Comparison of ENCODE assay signal across 1 cellular context in genomic region chr17:36722121-36722902, GRCh38.
TF ChIP-seq lines count a peak whose summit lies in the region.

No MANE protein-coding gene starts in this region.

TF ChIP-seq in K562, 482 proteins besides CTCF, POLR2A, EP300 and RAD21 (continued from another document and continues in another):
- TF ChIP-seq HES1 (IDR thresholded peaks at IDR 0.05; ENCODE audit: low read depth): peak; percentile 9; the same call in 1 of the 2 replicates
- TF ChIP-seq ZNF311 (CRISPR knock-in tag; IDR thresholded peaks at IDR 0.05): no peak
- TF ChIP-seq, protein P1, sequence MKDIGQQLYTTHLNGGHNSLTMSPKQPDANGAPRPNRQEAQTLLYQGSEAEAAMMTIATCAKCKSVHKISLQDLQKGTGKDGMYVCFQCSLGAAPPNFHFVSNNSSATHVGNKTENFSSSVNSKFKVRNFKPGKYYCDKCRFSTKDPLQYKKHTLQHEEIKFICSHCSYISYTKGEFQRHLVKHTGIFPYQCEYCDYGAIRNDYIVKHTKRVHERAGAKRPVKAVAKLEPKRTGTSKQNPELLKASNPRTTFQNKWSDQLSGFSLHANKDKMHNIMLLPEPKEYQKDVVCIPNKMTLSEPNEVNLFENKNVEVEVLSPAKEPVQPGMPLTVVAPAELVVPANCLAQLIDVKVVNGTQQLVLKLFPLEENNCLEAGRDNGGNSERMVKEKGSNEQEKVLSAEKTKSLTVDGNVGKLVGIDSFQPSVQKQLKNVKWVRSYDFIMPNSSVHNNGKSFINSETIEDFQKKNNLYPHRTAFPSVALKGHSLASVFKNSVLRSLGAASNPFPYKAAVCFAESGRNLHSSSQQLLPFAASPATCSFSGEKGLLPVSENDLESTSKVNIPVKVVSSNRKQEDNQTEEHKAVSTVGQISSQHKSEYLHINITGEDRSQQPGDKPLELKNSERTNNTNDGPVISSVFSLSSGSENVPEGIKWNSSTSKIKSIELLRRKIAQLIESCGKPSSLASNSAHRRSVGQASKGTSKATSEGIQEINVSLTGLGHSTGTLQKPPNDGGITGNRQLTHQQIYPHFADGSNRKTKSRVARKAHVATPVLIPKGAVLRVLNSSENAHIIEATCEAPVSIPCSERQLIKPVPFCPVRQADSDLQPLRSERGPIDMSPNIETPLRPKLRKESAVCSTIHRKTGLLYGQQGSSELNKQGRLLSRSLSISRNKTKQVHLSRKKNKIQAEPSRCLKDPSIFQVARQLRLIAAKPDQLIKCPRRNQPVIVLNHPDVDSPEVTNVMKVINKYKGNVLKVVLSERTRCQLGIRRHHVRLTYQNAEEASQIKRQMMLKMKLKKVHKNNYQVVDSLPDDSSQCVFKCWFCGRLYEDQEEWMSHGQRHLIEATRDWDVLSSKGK (CRISPR knock-in tag; IDR thresholded peaks at IDR 0.05): no peak
- no peak for TF ChIP-seq WHSC1 (IDR thresholded peaks at IDR 0.05; ENCODE audit: low read length)
- TF ChIP-seq, protein P2, sequence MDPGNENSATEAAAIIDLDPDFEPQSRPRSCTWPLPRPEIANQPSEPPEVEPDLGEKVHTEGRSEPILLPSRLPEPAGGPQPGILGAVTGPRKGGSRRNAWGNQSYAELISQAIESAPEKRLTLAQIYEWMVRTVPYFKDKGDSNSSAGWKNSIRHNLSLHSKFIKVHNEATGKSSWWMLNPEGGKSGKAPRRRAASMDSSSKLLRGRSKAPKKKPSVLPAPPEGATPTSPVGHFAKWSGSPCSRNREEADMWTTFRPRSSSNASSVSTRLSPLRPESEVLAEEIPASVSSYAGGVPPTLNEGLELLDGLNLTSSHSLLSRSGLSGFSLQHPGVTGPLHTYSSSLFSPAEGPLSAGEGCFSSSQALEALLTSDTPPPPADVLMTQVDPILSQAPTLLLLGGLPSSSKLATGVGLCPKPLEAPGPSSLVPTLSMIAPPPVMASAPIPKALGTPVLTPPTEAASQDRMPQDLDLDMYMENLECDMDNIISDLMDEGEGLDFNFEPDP (CRISPR knock-in tag; IDR thresholded peaks at IDR 0.05): no peak
- TF ChIP-seq ATF7 (IDR thresholded peaks at IDR 0.05): peak; percentile 55; the same call in 1 of the 2 replicates
- TF ChIP-seq HLTF (IDR thresholded peaks at IDR 0.05): no peak
- TF ChIP-seq JUN (IDR thresholded peaks at IDR 0.05; ENCODE audit: borderline replicate concordance, low read depth, low read length): peak; percentile 0; the same call in 1 of the 2 replicates
- no peak for TF ChIP-seq JUN (CRISPR knock-in tag; IDR thresholded peaks at IDR 0.05; ENCODE audit: borderline replicate concordance)
- no peak for TF ChIP-seq TEAD1 (CRISPR knock-in tag; IDR thresholded peaks at IDR 0.05)
- no peak for TF ChIP-seq EZH2 (IDR thresholded peaks at IDR 0.05; ENCODE audit: borderline replicate concordance, low read depth, low read length)
- no peak for TF ChIP-seq ZFP1 (CRISPR knock-in tag; IDR thresholded peaks at IDR 0.05)
- peak; percentile 55; the same call in 1 of the 2 replicates for TF ChIP-seq EP400 (IDR thresholded peaks at IDR 0.05)
- no peak for TF ChIP-seq FOXM1 (IDR thresholded peaks at IDR 0.05; ENCODE audit: low read depth)
- TF ChIP-seq FOXM1 (CRISPR knock-in tag; IDR thresholded peaks at IDR 0.05; ENCODE audit: low read depth): no peak
- TF ChIP-seq MECOM (CRISPR knock-in tag; IDR thresholded peaks at IDR 0.05): peak; percentile 1; the same call in 1 of the 2 replicates
- TF ChIP-seq ELF4 (CRISPR knock-in tag; IDR thresholded peaks at IDR 0.05): peak; percentile 58
- peak; percentile 91 for TF ChIP-seq POLR2G (IDR thresholded peaks at IDR 0.05; ENCODE audit: low read depth, low read length)
- TF ChIP-seq SIX5 (IDR thresholded peaks at IDR 0.05; ENCODE audit: borderline replicate concordance in 1 of 2, insufficient read depth in 1 of 2, low read depth in 1 of 2, low read length in 2 of 2): no peak
- TF ChIP-seq, protein P3, sequence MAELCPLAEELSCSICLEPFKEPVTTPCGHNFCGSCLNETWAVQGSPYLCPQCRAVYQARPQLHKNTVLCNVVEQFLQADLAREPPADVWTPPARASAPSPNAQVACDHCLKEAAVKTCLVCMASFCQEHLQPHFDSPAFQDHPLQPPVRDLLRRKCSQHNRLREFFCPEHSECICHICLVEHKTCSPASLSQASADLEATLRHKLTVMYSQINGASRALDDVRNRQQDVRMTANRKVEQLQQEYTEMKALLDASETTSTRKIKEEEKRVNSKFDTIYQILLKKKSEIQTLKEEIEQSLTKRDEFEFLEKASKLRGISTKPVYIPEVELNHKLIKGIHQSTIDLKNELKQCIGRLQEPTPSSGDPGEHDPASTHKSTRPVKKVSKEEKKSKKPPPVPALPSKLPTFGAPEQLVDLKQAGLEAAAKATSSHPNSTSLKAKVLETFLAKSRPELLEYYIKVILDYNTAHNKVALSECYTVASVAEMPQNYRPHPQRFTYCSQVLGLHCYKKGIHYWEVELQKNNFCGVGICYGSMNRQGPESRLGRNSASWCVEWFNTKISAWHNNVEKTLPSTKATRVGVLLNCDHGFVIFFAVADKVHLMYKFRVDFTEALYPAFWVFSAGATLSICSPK (IDR thresholded peaks at IDR 0.05; ENCODE audit: borderline replicate concordance): no peak
- no peak for TF ChIP-seq PBX2 (CRISPR knock-in tag; IDR thresholded peaks at IDR 0.05; ENCODE audit: low read depth)
- TF ChIP-seq PBX2 (tag; conservative IDR thresholded peaks at IDR 0.05; ENCODE audit: low read depth): no peak
- TF ChIP-seq LEF1 (IDR thresholded peaks at IDR 0.05): peak; percentile 46
- TF ChIP-seq COPS2 (conservative IDR thresholded peaks at IDR 0.05): no peak
- TF ChIP-seq CHCHD3 (CRISPR knock-in tag; IDR thresholded peaks at IDR 0.05): no peak
- TF ChIP-seq ZFP30 (CRISPR knock-in tag; IDR thresholded peaks at IDR 0.05; ENCODE audit: borderline replicate concordance): no peak
- no peak for TF ChIP-seq HDAC2 (IDR thresholded peaks at IDR 0.05)
- TF ChIP-seq ZNF408 (CRISPR knock-in tag; IDR thresholded peaks at IDR 0.05; ENCODE audit: low read depth): no peak
- no peak for TF ChIP-seq TSC22D4 (tag; IDR thresholded peaks at IDR 0.05)
- TF ChIP-seq MBD2 (IDR thresholded peaks at IDR 0.05; ENCODE audit: borderline replicate concordance, low read depth): peak; percentile 37; the same call in 1 of the 2 replicates
- peak; percentile 70; the same call in 1 of the 2 replicates for TF ChIP-seq OTX1 (CRISPR knock-in tag; IDR thresholded peaks at IDR 0.05)
- TF ChIP-seq, protein P4, sequence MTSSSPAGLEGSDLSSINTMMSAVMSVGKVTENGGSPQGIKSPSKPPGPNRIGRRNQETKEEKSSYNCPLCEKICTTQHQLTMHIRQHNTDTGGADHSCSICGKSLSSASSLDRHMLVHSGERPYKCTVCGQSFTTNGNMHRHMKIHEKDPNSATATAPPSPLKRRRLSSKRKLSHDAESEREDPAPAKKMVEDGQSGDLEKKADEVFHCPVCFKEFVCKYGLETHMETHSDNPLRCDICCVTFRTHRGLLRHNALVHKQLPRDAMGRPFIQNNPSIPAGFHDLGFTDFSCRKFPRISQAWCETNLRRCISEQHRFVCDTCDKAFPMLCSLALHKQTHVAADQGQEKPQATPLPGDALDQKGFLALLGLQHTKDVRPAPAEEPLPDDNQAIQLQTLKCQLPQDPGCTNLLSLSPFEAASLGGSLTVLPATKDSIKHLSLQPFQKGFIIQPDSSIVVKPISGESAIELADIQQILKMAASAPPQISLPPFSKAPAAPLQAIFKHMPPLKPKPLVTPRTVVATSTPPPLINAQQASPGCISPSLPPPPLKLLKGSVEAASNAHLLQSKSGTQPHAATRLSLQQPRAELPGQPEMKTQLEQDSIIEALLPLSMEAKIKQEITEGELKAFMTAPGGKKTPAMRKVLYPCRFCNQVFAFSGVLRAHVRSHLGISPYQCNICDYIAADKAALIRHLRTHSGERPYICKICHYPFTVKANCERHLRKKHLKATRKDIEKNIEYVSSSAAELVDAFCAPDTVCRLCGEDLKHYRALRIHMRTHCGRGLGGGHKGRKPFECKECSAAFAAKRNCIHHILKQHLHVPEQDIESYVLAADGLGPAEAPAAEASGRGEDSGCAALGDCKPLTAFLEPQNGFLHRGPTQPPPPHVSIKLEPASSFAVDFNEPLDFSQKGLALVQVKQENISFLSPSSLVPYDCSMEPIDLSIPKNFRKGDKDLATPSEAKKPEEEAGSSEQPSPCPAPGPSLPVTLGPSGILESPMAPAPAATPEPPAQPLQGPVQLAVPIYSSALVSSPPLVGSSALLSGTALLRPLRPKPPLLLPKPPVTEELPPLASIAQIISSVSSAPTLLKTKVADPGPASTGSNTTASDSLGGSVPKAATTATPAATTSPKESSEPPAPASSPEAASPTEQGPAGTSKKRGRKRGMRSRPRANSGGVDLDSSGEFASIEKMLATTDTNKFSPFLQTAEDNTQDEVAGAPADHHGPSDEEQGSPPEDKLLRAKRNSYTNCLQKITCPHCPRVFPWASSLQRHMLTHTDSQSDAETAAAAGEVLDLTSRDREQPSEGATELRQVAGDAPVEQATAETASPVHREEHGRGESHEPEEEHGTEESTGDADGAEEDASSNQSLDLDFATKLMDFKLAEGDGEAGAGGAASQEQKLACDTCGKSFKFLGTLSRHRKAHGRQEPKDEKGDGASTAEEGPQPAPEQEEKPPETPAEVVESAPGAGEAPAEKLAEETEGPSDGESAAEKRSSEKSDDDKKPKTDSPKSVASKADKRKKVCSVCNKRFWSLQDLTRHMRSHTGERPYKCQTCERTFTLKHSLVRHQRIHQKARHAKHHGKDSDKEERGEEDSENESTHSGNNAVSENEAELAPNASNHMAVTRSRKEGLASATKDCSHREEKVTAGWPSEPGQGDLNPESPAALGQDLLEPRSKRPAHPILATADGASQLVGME (CRISPR knock-in tag; IDR thresholded peaks at IDR 0.05): no peak
- TF ChIP-seq, protein P5, sequence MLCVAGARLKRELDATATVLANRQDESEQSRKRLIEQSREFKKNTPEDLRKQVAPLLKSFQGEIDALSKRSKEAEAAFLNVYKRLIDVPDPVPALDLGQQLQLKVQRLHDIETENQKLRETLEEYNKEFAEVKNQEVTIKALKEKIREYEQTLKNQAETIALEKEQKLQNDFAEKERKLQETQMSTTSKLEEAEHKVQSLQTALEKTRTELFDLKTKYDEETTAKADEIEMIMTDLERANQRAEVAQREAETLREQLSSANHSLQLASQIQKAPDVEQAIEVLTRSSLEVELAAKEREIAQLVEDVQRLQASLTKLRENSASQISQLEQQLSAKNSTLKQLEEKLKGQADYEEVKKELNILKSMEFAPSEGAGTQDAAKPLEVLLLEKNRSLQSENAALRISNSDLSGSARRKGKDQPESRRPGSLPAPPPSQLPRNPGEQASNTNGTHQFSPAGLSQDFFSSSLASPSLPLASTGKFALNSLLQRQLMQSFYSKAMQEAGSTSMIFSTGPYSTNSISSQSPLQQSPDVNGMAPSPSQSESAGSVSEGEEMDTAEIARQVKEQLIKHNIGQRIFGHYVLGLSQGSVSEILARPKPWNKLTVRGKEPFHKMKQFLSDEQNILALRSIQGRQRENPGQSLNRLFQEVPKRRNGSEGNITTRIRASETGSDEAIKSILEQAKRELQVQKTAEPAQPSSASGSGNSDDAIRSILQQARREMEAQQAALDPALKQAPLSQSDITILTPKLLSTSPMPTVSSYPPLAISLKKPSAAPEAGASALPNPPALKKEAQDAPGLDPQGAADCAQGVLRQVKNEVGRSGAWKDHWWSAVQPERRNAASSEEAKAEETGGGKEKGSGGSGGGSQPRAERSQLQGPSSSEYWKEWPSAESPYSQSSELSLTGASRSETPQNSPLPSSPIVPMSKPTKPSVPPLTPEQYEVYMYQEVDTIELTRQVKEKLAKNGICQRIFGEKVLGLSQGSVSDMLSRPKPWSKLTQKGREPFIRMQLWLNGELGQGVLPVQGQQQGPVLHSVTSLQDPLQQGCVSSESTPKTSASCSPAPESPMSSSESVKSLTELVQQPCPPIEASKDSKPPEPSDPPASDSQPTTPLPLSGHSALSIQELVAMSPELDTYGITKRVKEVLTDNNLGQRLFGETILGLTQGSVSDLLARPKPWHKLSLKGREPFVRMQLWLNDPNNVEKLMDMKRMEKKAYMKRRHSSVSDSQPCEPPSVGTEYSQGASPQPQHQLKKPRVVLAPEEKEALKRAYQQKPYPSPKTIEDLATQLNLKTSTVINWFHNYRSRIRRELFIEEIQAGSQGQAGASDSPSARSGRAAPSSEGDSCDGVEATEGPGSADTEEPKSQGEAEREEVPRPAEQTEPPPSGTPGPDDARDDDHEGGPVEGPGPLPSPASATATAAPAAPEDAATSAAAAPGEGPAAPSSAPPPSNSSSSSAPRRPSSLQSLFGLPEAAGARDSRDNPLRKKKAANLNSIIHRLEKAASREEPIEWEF (CRISPR knock-in tag; IDR thresholded peaks at IDR 0.05): no peak
- TF ChIP-seq ZZZ3 (IDR thresholded peaks at IDR 0.05): no peak
- no peak for TF ChIP-seq KLF13 (tag; IDR thresholded peaks at IDR 0.05; ENCODE audit: borderline replicate concordance, low read depth)
- peak; percentile 50 for TF ChIP-seq MTA3 (IDR thresholded peaks at IDR 0.05; ENCODE audit: borderline replicate concordance)
